Comparison of ENCODE assay signal across 20 cellular contexts in genomic region chr7:158791133-158791532, GRCh38.
"Had no signal": no experiment of that assay in that cellular context is flagged by ENCODE, and none has a peak within 500 bp of the region (broad histone marks: within the 10 kb centered on the region; RNA-seq: fewer than 3 reads in every experiment).

No MANE protein-coding gene starts in this region.

- H3K27me3 ChIP-seq: left lung, tibial artery, uterus had no signal

- H3K9me3 ChIP-seq: left lung, tibial artery, uterus had no signal

- DNase-seq: activated CD4-positive, alpha-beta T cell treated with anti-CD3 and anti-CD28 coated beads, Interleukin-2, amount 10 ng/mL, durations not matched to agents 7 days and 5 days; activated CD4-positive, CD25-positive, alpha-beta regulatory T cell treated with anti-CD3 and anti-CD28 coated beads, Interleukin-2, amount 50 U/mL, for 72 hours; activated CD8-positive, alpha-beta memory T cell treated with anti-CD3 and anti-CD28 coated beads, Interleukin-2, amount 10 ng/mL, durations not matched to agents 7 days and 5 days; activated CD8-positive, alpha-beta T cell treated with anti-CD3 and anti-CD28 coated beads for 36 hours; activated naive CD4-positive, alpha-beta T cell; effector CD4-positive, alpha-beta T cell; hippocampal formation; kidney glomerular epithelial cell; nucleus accumbens; stimulated activated CD4-positive, alpha-beta T cell treated with anti-CD3 and anti-CD28 coated beads, Interleukin-4, amount 100 ng/mL, for 24 hours; stimulated activated naive CD4-positive, alpha-beta T cell treated with Interleukin-2 at 50 U/mL for 16 hours; tibial artery; uterus had no signal

- H3K4me3 ChIP-seq: left lung, SK-N-MC, tibial artery, uterus had no signal

- H3K9me3 Mint-ChIP-seq: activated CD4-positive, alpha-beta T cell treated with anti-CD3 and anti-CD28 coated beads, Interleukin-2, amount 10 ng/mL, durations not matched to agents 7 days and 5 days; activated CD8-positive, alpha-beta T cell treated with anti-CD3 and anti-CD28 coated beads for 36 hours; activated T-helper 2 cell treated with anti-CD3 and anti-CD28 coated beads, Interferon-gamma antibody, Interleukin-2, Interleukin-4, amounts not matched to agents 10 μg/mL and 5 μg/mL and 100 μg/mL, durations not matched to agents 14 hours and 24 hours and 36 hours; dendritic cell treated with granulocyte-macrophage colony-stimulating factor and Interleukin-4, amounts not matched to agents 40 ng/mL and 50 ng/mL, for 4 days; nephron had no signal

- H3K27ac ChIP-seq: left lung, SK-N-MC, uterus, VCaP had no signal

- H3K27ac Mint-ChIP-seq: activated CD4-positive, alpha-beta T cell treated with anti-CD3 and anti-CD28 coated beads, Interleukin-2, amount 10 ng/mL, durations not matched to agents 7 days and 5 days; activated CD8-positive, alpha-beta memory T cell treated with anti-CD3 and anti-CD28 coated beads, Interleukin-2, amount 10 ng/mL, durations not matched to agents 7 days and 5 days; activated T-helper 2 cell treated with anti-CD3 and anti-CD28 coated beads, Interferon-gamma antibody, Interleukin-2, Interleukin-4, amounts not matched to agents 10 μg/mL and 5 μg/mL and 100 μg/mL, durations not matched to agents 14 hours and 24 hours and 36 hours; dendritic cell treated with granulocyte-macrophage colony-stimulating factor and Interleukin-4, amounts not matched to agents 40 ng/mL and 50 ng/mL, for 4 days; nephron; progenitor cell of endocrine pancreas had no signal

- H3K27me3 Mint-ChIP-seq: activated CD4-positive, alpha-beta T cell treated with anti-CD3 and anti-CD28 coated beads, Interleukin-2, amount 10 ng/mL, durations not matched to agents 7 days and 5 days; activated CD8-positive, alpha-beta memory T cell treated with anti-CD3 and anti-CD28 coated beads, Interleukin-2, amount 10 ng/mL, durations not matched to agents 7 days and 5 days; activated CD8-positive, alpha-beta T cell treated with anti-CD3 and anti-CD28 coated beads for 36 hours; dendritic cell treated with granulocyte-macrophage colony-stimulating factor and Interleukin-4, amounts not matched to agents 40 ng/mL and 50 ng/mL, for 4 days; progenitor cell of endocrine pancreas had no signal

- H3K36me3 ChIP-seq: uterus had no signal

- H3K4me1 Mint-ChIP-seq: activated CD4-positive, alpha-beta T cell treated with anti-CD3 and anti-CD28 coated beads, Interleukin-2, amount 10 ng/mL, durations not matched to agents 7 days and 5 days; activated CD8-positive, alpha-beta memory T cell treated with anti-CD3 and anti-CD28 coated beads, Interleukin-2, amount 10 ng/mL, durations not matched to agents 7 days and 5 days; nephron had no signal

- H3K4me1 ChIP-seq: left lung, uterus had no signal

- ATAC-seq: activated CD8-positive, alpha-beta memory T cell treated with anti-CD3 and anti-CD28 coated beads, Interleukin-2, amount 10 ng/mL, durations not matched to agents 7 days and 5 days; activated CD8-positive, alpha-beta T cell treated with anti-CD3 and anti-CD28 coated beads for 36 hours; left lung had no signal

- H3K4me3 Mint-ChIP-seq: activated CD4-positive, alpha-beta T cell treated with anti-CD3 and anti-CD28 coated beads, Interleukin-2, amount 10 ng/mL, durations not matched to agents 7 days and 5 days; activated CD8-positive, alpha-beta memory T cell treated with anti-CD3 and anti-CD28 coated beads, Interleukin-2, amount 10 ng/mL, durations not matched to agents 7 days and 5 days; activated CD8-positive, alpha-beta T cell treated with anti-CD3 and anti-CD28 coated beads for 36 hours; dendritic cell treated with granulocyte-macrophage colony-stimulating factor and Interleukin-4, amounts not matched to agents 40 ng/mL and 50 ng/mL, for 4 days; nephron had no signal
